8 cellular contexts compared by ENCODE assay signal in genomic region chr4:85084371-85085170, GRCh38.
DNase-seq lines count a peak whose midpoint lies in the region; ATAC-seq and TF ChIP-seq lines count a peak whose summit lies in the region.

No MANE protein-coding gene starts in this region.

- peak; percentile 54 for DNase-seq in Calu3
- DNase-seq in NCI-H2171 (lab: John Stamatoyannopoulos, UW), result peak; percentile 27
- DNase-seq in WTC11 (ENCODE audit: low spot score), result no peak
- DNase-seq in left ventricle myocardium superior, result no peak
- DNase-seq in gastrocnemius medialis, result peak in 1 of 2 donors; percentile 3
- DNase-seq in activated CD4-positive, CD25-positive, alpha-beta regulatory T cell (lab: John Stamatoyannopoulos, UW), result no peak

- H3K4me1 Mint-ChIP-seq in Calu3 (ENCODE audit: low read depth, unreplicated experiment) (no peaks in the 10 kb centered on the region), WTC11 (peaks cover 5% of the 10 kb centered on the region; the same call in 1 of the 2 replicates)

- peak; percentile 46 for TF ChIP-seq CTCF in Calu3 (IDR thresholded peaks at IDR 0.05; ENCODE audit: unreplicated experiment)
- peak; percentile 47 for TF ChIP-seq CTCF in WTC11 (IDR thresholded peaks at IDR 0.05)
- peak; percentile 39 to 71 (median 53) for TF ChIP-seq CTCF in gastrocnemius medialis (IDR thresholded peaks at IDR 0.05 in 4 of 5, conservative IDR thresholded peaks at IDR 0.05 in 1 of 5)

- intact Hi-C loops in Calu3 (cut with micrococcal nuclease; ENCODE audit: unreplicated experiment) (loop anchor here (2.0 to 5.0 kb wide), 2 partner anchors 286 to 663 kb away; no protein-coding TSS in a partner anchor), left ventricle myocardium superior (cut with micrococcal nuclease) (loop anchor here (10.0 kb wide), 2 partner anchors 880 to 960 kb away; no protein-coding TSS in a partner anchor), gastrocnemius medialis (cut with DNase I; ENCODE audit: low total_unique reads) (loop anchor here (5.0 to 10.0 kb wide), 2 partner anchors 663 to 960 kb away; no protein-coding TSS in a partner anchor)

- no peak overlapping the region for H3K27ac ChIP-seq in gastrocnemius medialis

- H3K27me3 Mint-ChIP-seq in Calu3 (ENCODE audit: unreplicated experiment), result no peaks in the 10 kb centered on the region
- no peaks in the 10 kb centered on the region for H3K27me3 Mint-ChIP-seq in WTC11 (ENCODE audit: low read depth)

- CTCF ChIA-PET in Calu3 (lab: Charles Lee), result interaction anchor here (0.6 to 1.3 kb wide), 2 partner anchors 18 to 663 kb away, joined by 3 read pairs; no protein-coding TSS in a partner anchor
- CTCF ChIA-PET in WTC11 (lab: Charles Lee), result interaction anchor here (0.6 to 2.6 kb wide), 26 partner anchors 16 to 749 kb away, joined by 3 to 12 read pairs (median 3); no protein-coding TSS in a partner anchor

- H3K9me3 Mint-ChIP-seq in Calu3 (ENCODE audit: low read depth, unreplicated experiment) (peaks cover 3% of the 10 kb centered on the region), WTC11 (peaks cover 18% of the 10 kb centered on the region)

- POLR2A ChIA-PET in WTC11 (lab: Charles Lee), result no interaction called here

- in situ Hi-C loops in gastrocnemius medialis (cut with MboI; ENCODE audit: low sequenced_read_pairs in 4 of 4), result loop anchor here in 1 of 4 donors (10.0 kb wide), 1 partner anchor 960 kb away; no protein-coding TSS in a partner anchor

- H3K27me3 ChIP-seq in gastrocnemius medialis, result no peaks in the 10 kb centered on the region

- no peaks in the 10 kb centered on the region for H3K4me1 ChIP-seq in gastrocnemius medialis

- TF ChIP-seq POLR2A in gastrocnemius medialis (IDR thresholded peaks at IDR 0.05), result no peak

- H3K36me3 Mint-ChIP-seq in Calu3 (ENCODE audit: insufficient read depth, unreplicated experiment) (no peaks in the 10 kb centered on the region), WTC11 (peaks cover 13% of the 10 kb centered on the region)

- H3K4me3 Mint-ChIP-seq in Calu3 (ENCODE audit: low read depth, unreplicated experiment) (no peak overlapping the region), WTC11 (no peak overlapping the region)

- no peaks in the 10 kb centered on the region for H3K9me3 ChIP-seq in gastrocnemius medialis

- peak; percentile 50 for ATAC-seq in GM19023 (IDR thresholded peaks at IDR 0.05; ENCODE audit: unreplicated experiment)
- peak; percentile 80 for ATAC-seq in HG03135 (IDR thresholded peaks at IDR 0.05; ENCODE audit: unreplicated experiment)
- ATAC-seq in WTC11, result peak; percentile 70
- ATAC-seq in left ventricle myocardium superior, result peak; percentile 66
- ATAC-seq in gastrocnemius medialis, result no peak

- no peak overlapping the region for H3K4me3 ChIP-seq in gastrocnemius medialis

- H3K27ac Mint-ChIP-seq in Calu3 (ENCODE audit: unreplicated experiment) (no peak overlapping the region), WTC11 (no peak overlapping the region)

- BruUV-seq in Calu3 (replicated peaks; lab: Mats Ljungman, UMichigan), result no TSS peak

- no peaks in the 10 kb centered on the region for H3K36me3 ChIP-seq in gastrocnemius medialis

TF ChIP-seq in WTC11, 78 proteins besides CTCF, POLR2A, EP300 and RAD21:
- TF ChIP-seq ZNF423 (CRISPR knock-in tag; IDR thresholded peaks at IDR 0.05), result no peak
- no peak for TF ChIP-seq MXD4 (CRISPR knock-in tag; IDR thresholded peaks at IDR 0.05; ENCODE audit: borderline replicate concordance)
- no peak for TF ChIP-seq GTF2I (CRISPR knock-in tag; conservative IDR thresholded peaks at IDR 0.05)
- TF ChIP-seq ZNF512 (CRISPR knock-in tag; IDR thresholded peaks at IDR 0.05; ENCODE audit: borderline replicate concordance), result no peak

Comparison
In these comparisons a context has a peak if more than half of its experiments do, and no peak if none do; other contexts are left out.
1. DNase-seq: peak in Calu3 (single experiment) and NCI-H2171 (single experiment); none in WTC11 (single experiment), left ventricle myocardium superior (single experiment) and activated CD4-positive, CD25-positive, alpha-beta regulatory T cell (0 of 4).
2. ATAC-seq: peak in GM19023 (single experiment), HG03135 (single experiment), WTC11 (single experiment) and left ventricle myocardium superior (single experiment); none in gastrocnemius medialis (0 of 2).
3. Peak in every context shown above with its lines, with median percentiles within 50 percentile points of each other: CTCF ChIP-seq.